22 cellular contexts compared by ENCODE assay signal in the genomic region with DNA sequence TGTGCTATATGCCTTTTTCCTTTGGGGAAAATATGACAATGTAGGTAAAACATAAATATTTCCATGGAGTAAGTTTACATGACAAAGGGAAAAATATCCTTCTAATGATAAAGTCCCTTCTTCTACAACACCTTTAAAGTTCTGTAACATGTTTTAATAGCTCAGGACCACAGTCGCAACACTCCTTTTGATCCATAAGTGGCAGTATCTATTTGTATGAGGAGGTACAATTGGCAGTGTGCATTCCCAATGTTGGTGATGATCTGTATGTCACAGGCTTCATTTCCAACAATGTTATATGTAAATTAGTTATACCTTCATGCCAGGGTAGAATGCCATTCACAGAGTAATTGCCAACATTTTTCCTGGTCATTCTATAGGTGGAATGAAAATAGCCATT.
DNase-seq lines count a peak whose midpoint lies in the region; ATAC-seq and TF ChIP-seq lines count a peak whose summit lies in the region.
"Had no signal": no experiment of that assay in that cellular context is flagged by ENCODE, and none has a peak within 500 bp of the region (broad histone marks: within the 10 kb centered on the region; RNA-seq: fewer than 3 reads in every experiment).

No MANE protein-coding gene starts in this region.

- POLR2A ChIA-PET in activated CD4-positive, alpha-beta T cell treated with anti-CD3 and anti-CD28 coated beads for 36 hours (lab: Charles Lee) = no interaction called here

- H3K9me3 Mint-ChIP-seq in activated CD4-positive, alpha-beta T cell treated with anti-CD3 and anti-CD28 coated beads for 36 hours (ENCODE audit: low read depth) = no peaks in the 10 kb centered on the region
- H3K9me3 Mint-ChIP-seq: CD4-positive, alpha-beta T cell had no signal

- peaks cover 9% of the 10 kb centered on the region for H3K27me3 Mint-ChIP-seq in activated CD4-positive, alpha-beta T cell treated with anti-CD3 and anti-CD28 coated beads for 36 hours
- H3K27me3 Mint-ChIP-seq: B cell had no signal

- CTCF ChIA-PET in activated CD4-positive, alpha-beta T cell treated with anti-CD3 and anti-CD28 coated beads for 36 hours (lab: Charles Lee) = no interaction called here

- ATAC-seq in activated CD4-positive, alpha-beta T cell treated with anti-CD3 and anti-CD28 coated beads for 36 hours = no peak
- ATAC-seq in GM18517 (IDR thresholded peaks at IDR 0.05; ENCODE audit: unreplicated experiment) = no peak
- ATAC-seq: HepG2 had no signal

- intact Hi-C loops in activated CD4-positive, alpha-beta T cell treated with anti-CD3 and anti-CD28 coated beads for 36 hours (cut with DNase I, micrococcal nuclease) = no loop called here

- TF ChIP-seq CTCF in LNCAP (IDR thresholded peaks at IDR 0.05) (peak; percentile 68), VCaP (conservative IDR thresholded peaks at IDR 0.05) (peak; percentile 52)

- H3K27ac Mint-ChIP-seq in activated CD4-positive, alpha-beta T cell treated with anti-CD3 and anti-CD28 coated beads for 36 hours = no peak overlapping the region
- H3K27ac Mint-ChIP-seq: B cell; CD4-positive, alpha-beta T cell had no signal

- H3K27ac ChIP-seq in VCaP = no peak overlapping the region
- H3K27ac ChIP-seq: RWPE1, SJCRH30 had no signal

- no peaks in the 10 kb centered on the region for H3K4me1 Mint-ChIP-seq in activated CD4-positive, alpha-beta T cell treated with anti-CD3 and anti-CD28 coated beads for 36 hours
- H3K4me1 Mint-ChIP-seq: B cell had no signal

- H3K36me3 Mint-ChIP-seq in activated CD4-positive, alpha-beta T cell treated with anti-CD3 and anti-CD28 coated beads for 36 hours (ENCODE audit: low read depth) = no peaks in the 10 kb centered on the region

- DNase-seq in DMS 273 (lab: John Stamatoyannopoulos, UW; ENCODE audit: unreplicated experiment) = peak; percentile 25
- DNase-seq in DMS 273 treated with DMSO at 0.1 percent for 48 hours (lab: John Stamatoyannopoulos, UW) = no peak
- peak; percentile 16 to 38 for DNase-seq in NCI-H526 (lab: John Stamatoyannopoulos, UW)
- DNase-seq in activated CD4-positive, alpha-beta T cell treated with anti-CD3 and anti-CD28 coated beads for 36 hours = no peak
- DNase-seq in activated CD4-positive, alpha-beta T cell treated with anti-CD3 and anti-CD28 coated beads for 4 hours = no peak
- DNase-seq: 8988T; Caco-2; CD4-positive, alpha-beta T cell; DMS79; H7; KBM-7; NCI-H1048; NCI-H1436 treated with DMSO at 0.1 percent for 48 hours; NCI-H2029 treated with DMSO at 0.1 percent for 48 hours; NCI-H510A had no signal

- H3K4me3 Mint-ChIP-seq in activated CD4-positive, alpha-beta T cell treated with anti-CD3 and anti-CD28 coated beads for 36 hours = no peak overlapping the region
- H3K4me3 Mint-ChIP-seq: B cell; CD4-positive, alpha-beta T cell had no signal

Comparison
In these comparisons a context has a peak if more than half of its experiments do, and no peak if none do; other contexts are left out.
1. DNase-seq: peak in DMS 273 (single experiment) and NCI-H526 (2 of 2); none in DMS 273 treated with DMSO at 0.1 percent for 48 hours (single experiment), activated CD4-positive, alpha-beta T cell treated with anti-CD3 and anti-CD28 coated beads for 36 hours (single experiment) and activated CD4-positive, alpha-beta T cell treated with anti-CD3 and anti-CD28 coated beads for 4 hours (0 of 2).